1 cellular context compared by ENCODE assay signal in genomic region chr7:16399265-16399801, GRCh38.
TF ChIP-seq lines count a peak whose summit lies in the region.

No MANE protein-coding gene starts in this region.

TF ChIP-seq in HepG2, 621 proteins besides CTCF, POLR2A, EP300 and RAD21:
- TF ChIP-seq ZBTB39 (CRISPR knock-in tag; IDR thresholded peaks at IDR 0.05) (0 out of 2 replicates have a peak, but pooled peaks have one; percentile 50), CBX5 (CRISPR knock-in tag; IDR thresholded peaks at IDR 0.05; ENCODE audit: borderline replicate concordance) (no peak), SAP130 (CRISPR knock-in tag; IDR thresholded peaks at IDR 0.05; ENCODE audit: low read depth) (no peak), REL (CRISPR knock-in tag; conservative IDR thresholded peaks at IDR 0.05) (no peak), ZSCAN30 (CRISPR knock-in tag; IDR thresholded peaks at IDR 0.05) (no peak), ZNF530 (CRISPR knock-in tag; IDR thresholded peaks at IDR 0.05; ENCODE audit: low read depth) (no peak), ZNF839 (CRISPR knock-in tag; IDR thresholded peaks at IDR 0.05; ENCODE audit: borderline replicate concordance) (no peak), ZBTB1 (CRISPR knock-in tag; IDR thresholded peaks at IDR 0.05; ENCODE audit: borderline replicate concordance) (no peak), MNT (IDR thresholded peaks at IDR 0.05) (peak; percentile 94), ZNF619 (CRISPR knock-in tag; IDR thresholded peaks at IDR 0.05) (no peak), ZBTB20 (CRISPR knock-in tag; IDR thresholded peaks at IDR 0.05; ENCODE audit: borderline replicate concordance, low read depth) (no peak), FOXA1 (IDR thresholded peaks at IDR 0.05) (no peak), FOXA1 (CRISPR knock-in tag; IDR thresholded peaks at IDR 0.05) (no peak), ZNF205 (CRISPR knock-in tag; IDR thresholded peaks at IDR 0.05) (no peak), GLI4 (CRISPR knock-in tag; IDR thresholded peaks at IDR 0.05; ENCODE audit: borderline replicate concordance) (no peak), ZNF335 (CRISPR knock-in tag; IDR thresholded peaks at IDR 0.05) (no peak), DPF2 (CRISPR knock-in tag; IDR thresholded peaks at IDR 0.05; ENCODE audit: borderline replicate concordance, low read depth) (0 out of 2 replicates have a peak, but pooled peaks have one; percentile 33), BHLHE40 (IDR thresholded peaks at IDR 0.05; ENCODE audit: low read length) (no peak), MZF1 (CRISPR knock-in tag; IDR thresholded peaks at IDR 0.05; ENCODE audit: borderline replicate concordance) (no peak), DNMT1 (CRISPR knock-in tag; IDR thresholded peaks at IDR 0.05) (peak; percentile 69), NR2F6 (IDR thresholded peaks at IDR 0.05) (no peak), NR2F6 (CRISPR knock-in tag; IDR thresholded peaks at IDR 0.05) (no peak), STAT6 (CRISPR knock-in tag; IDR thresholded peaks at IDR 0.05; ENCODE audit: borderline replicate concordance) (no peak), ZHX1 (CRISPR knock-in tag; IDR thresholded peaks at IDR 0.05; ENCODE audit: low read depth) (no peak), ZNF790 (CRISPR knock-in tag; IDR thresholded peaks at IDR 0.05; ENCODE audit: borderline replicate concordance) (no peak), FOXJ3 (CRISPR knock-in tag; IDR thresholded peaks at IDR 0.05; ENCODE audit: borderline replicate concordance) (no peak), CREB1 (IDR thresholded peaks at IDR 0.05) (peak; percentile 65; the same call in 1 of the 2 replicates), CREB1 (CRISPR knock-in tag; IDR thresholded peaks at IDR 0.05) (no peak), MIER2 (CRISPR knock-in tag; IDR thresholded peaks at IDR 0.05) (no peak), ZNF549 (CRISPR knock-in tag; IDR thresholded peaks at IDR 0.05) (no peak), HNRNPK (IDR thresholded peaks at IDR 0.05; ENCODE audit: low read depth, low read length, poor library complexity, severe bottlenecking) (no peak), ZSCAN21 (CRISPR knock-in tag; IDR thresholded peaks at IDR 0.05; ENCODE audit: borderline replicate concordance) (no peak), AHR (CRISPR knock-in tag; IDR thresholded peaks at IDR 0.05) (no peak), KAT2B (IDR thresholded peaks at IDR 0.05; ENCODE audit: borderline replicate concordance, low read depth, low read length) (no peak), ZFAT (CRISPR knock-in tag; conservative IDR thresholded peaks at IDR 0.05) (no peak), HOMEZ (CRISPR knock-in tag; IDR thresholded peaks at IDR 0.05; ENCODE audit: low read depth) (no peak)
